20 cellular contexts compared by ENCODE assay signal in genomic region chr1:166141969-166142368, GRCh38. TPM values are rescaled to one million over a fixed set of nuclear protein-coding genes. Genes with fewer than 3 reads are reported as not detected.
DNase-seq lines count a peak whose midpoint lies in the region; ATAC-seq, FAIRE-seq and TF ChIP-seq lines count a peak whose summit lies in the region.
"Had no signal": no experiment of that assay in that cellular context is flagged by ENCODE, and none has a peak within 500 bp of the region (broad histone marks: within the 10 kb centered on the region; RNA-seq: fewer than 3 reads in every experiment).

No MANE protein-coding gene starts in this region.

- H3K4me1 ChIP-seq in OCI-LY3 (ENCODE audit: low read length) (no peaks in the 10 kb centered on the region), K562 (replicated peaks in 1 of 2; ENCODE audit: control insufficient read depth in 2 of 2, insufficient read depth in 2 of 2, low read length in 2 of 2) (no peaks in the 10 kb centered on the region)
- H3K4me1 ChIP-seq: HAP-1 had no signal

- H3K27me3 ChIP-seq in OCI-LY3 (ENCODE audit: low read depth, low read length) (no peaks in the 10 kb centered on the region), K562 (ENCODE audit: control insufficient read depth in 2 of 2, insufficient read depth in 2 of 2, low read length in 2 of 2) (no peaks in the 10 kb centered on the region; a peak in 1 of 5 replicates)

- TF ChIP-seq CTCF in GM12864 (IDR thresholded peaks at IDR 0.05; ENCODE audit: low read depth, low read length, missing control alignments), result peak; percentile 11
- peak; percentile 17 for TF ChIP-seq CTCF in GM13977 (IDR thresholded peaks at IDR 0.05; ENCODE audit: extremely low read depth, insufficient read depth, missing control alignments)
- peak; percentile 10; the same call in 1 of the 2 replicates for TF ChIP-seq CTCF in OCI-LY3 (IDR thresholded peaks at IDR 0.05; ENCODE audit: low read depth, low read length)
- 0 out of 6 replicates have a peak, but pooled peaks of 1 of the 3 experiments have one; percentile 22 for TF ChIP-seq CTCF in K562 (IDR thresholded peaks at IDR 0.05 in 2 of 3, conservative IDR thresholded peaks at IDR 0.05 in 1 of 3; ENCODE audit: insufficient read depth in 2 of 3, low read depth in 1 of 3, low read length in 3 of 3)
- TF ChIP-seq CTCF in RWPE1 (conservative IDR thresholded peaks at IDR 0.05; ENCODE audit: low read depth), result no peak

- peaks cover 98% of the 10 kb centered on the region for H3K79me2 ChIP-seq in OCI-LY3 (ENCODE audit: low read length)
- no peaks in the 10 kb centered on the region for H3K79me2 ChIP-seq in K562 (ENCODE audit: control insufficient read depth, insufficient read depth, low read length)

- H3K36me3 ChIP-seq in OCI-LY3 (replicated peaks; ENCODE audit: low read depth, low read length) (peaks cover 76% of the 10 kb centered on the region), K562 (ENCODE audit: control insufficient read depth, insufficient read depth, low read length) (no peaks in the 10 kb centered on the region)
- H3K36me3 ChIP-seq: HAP-1 had no signal

- H3K9me1 ChIP-seq in K562 (ENCODE audit: control insufficient read depth, insufficient read depth, low read length), result no peaks in the 10 kb centered on the region

- in situ Hi-C loops in GM13977 (cut with MboI; ENCODE audit: low pct_unique_long_range_greater_than_20kb, low sequenced_read_pairs, unreplicated experiment), result no loop called here
- in situ Hi-C loops in K562 (cut with MboI), result no loop called here

- no TSS peak for BruUV-seq in K562 (replicated peaks; lab: Mats Ljungman, UMichigan)

- H4K20me1 ChIP-seq in OCI-LY3 (ENCODE audit: insufficient read depth, low read length) (peaks cover 81% of the 10 kb centered on the region), K562 (replicated peaks; ENCODE audit: control insufficient read depth, insufficient read depth, low read length) (no peaks in the 10 kb centered on the region)

- H3K4me2 ChIP-seq in OCI-LY3 (ENCODE audit: low read length) (no peak overlapping the region), K562 (ENCODE audit: insufficient read depth, low read length) (no peak overlapping the region)

- H2AFZ ChIP-seq in OCI-LY3 (ENCODE audit: low read depth, low read length) (no peak overlapping the region), K562 (ENCODE audit: low read depth, low read length) (no peak overlapping the region)

- FAIRE-seq in K562 (lab: Jason Lieb, UNC), result peak; percentile 62
- FAIRE-seq: A204.1 had no signal

- DNase-seq in GM12864 (ENCODE audit: low read depth) (no peak), GM13977 (ENCODE audit: low spot score) (no peak), K562 (ENCODE audit: extremely low read depth in 1 of 4, low spot score in 3 of 4) (peak in 1 of 4 experiments; percentile 9), RWPE1 (ENCODE audit: low spot score) (no peak), NCI-H524 treated with DMSO at 0.1 percent for 48 hours (lab: John Stamatoyannopoulos, UW) (no peak), T-helper 1 cell (no peak)
- DNase-seq: C1 segment of cervical spinal cord; Calu3; CD4-positive, alpha-beta T cell; DMS 273 treated with DMSO at 0.1 percent for 48 hours; DMS79; GOT3; HFFc6; IMR-90; KG1 had no signal

- H3K27ac ChIP-seq in OCI-LY3 (ENCODE audit: low read length) (no peak overlapping the region), K562 (ENCODE audit: extremely low read depth, low read depth, low read length) (no peak overlapping the region), RWPE1 (no peak overlapping the region)

- ATAC-seq in K562, result peak; percentile 72

- POLR2A ChIA-PET in K562 (lab: Yijun Ruan, JAX) (no interaction called here), RWPE1 (lab: Yijun Ruan, JAX; ENCODE audit: low non-redundant PET) (no interaction called here)

- TF ChIP-seq EP300 in K562 (IDR thresholded peaks at IDR 0.05; ENCODE audit: low read length), result no peak

- H3K9me3 ChIP-seq in OCI-LY3 (ENCODE audit: insufficient read depth, low read length) (no peaks in the 10 kb centered on the region), K562 (replicated peaks; ENCODE audit: control insufficient read depth, insufficient read depth, low read depth, low read length) (no peaks in the 10 kb centered on the region)
- H3K9me3 ChIP-seq: HAP-1 had no signal

- H3K4me3 ChIP-seq in GM12864 (ENCODE audit: low read depth, low read length) (no peak overlapping the region), OCI-LY3 (ENCODE audit: low read length) (no peak overlapping the region), K562 (no peak overlapping the region)
- H3K4me3 ChIP-seq: HAP-1 had no signal

- no peak for TF ChIP-seq POLR2A in K562 (conservative IDR thresholded peaks at IDR 0.05)

- no peak for TF ChIP-seq RAD21 in K562 (CRISPR knock-in tag; conservative IDR thresholded peaks at IDR 0.05 in 1 of 2, IDR thresholded peaks at IDR 0.05 in 1 of 2)

- CTCF ChIA-PET in K562 (lab: Yijun Ruan, JAX; ENCODE audit: low intra/inter-chr PET ratio) (no interaction called here), RWPE1 (lab: Yijun Ruan, JAX) (interaction anchor here (0.5 kb wide), 1 partner anchor 793 kb away, joined by 3 read pairs; no protein-coding TSS in a partner anchor)

- intact Hi-C loops in K562 (cut with micrococcal nuclease), result no loop called here

- H3K9ac ChIP-seq in OCI-LY3 (ENCODE audit: low read length) (no peak overlapping the region), K562 (ENCODE audit: insufficient read depth in 1 of 2, low read depth in 2 of 2, low read length in 2 of 2) (no peak overlapping the region)

TF ChIP-seq in K562, 482 proteins besides CTCF, POLR2A, EP300 and RAD21 (continues in another document):
- TF ChIP-seq ETV5 (CRISPR knock-in tag; IDR thresholded peaks at IDR 0.05; ENCODE audit: low read depth), result no peak
- TF ChIP-seq, protein P1, sequence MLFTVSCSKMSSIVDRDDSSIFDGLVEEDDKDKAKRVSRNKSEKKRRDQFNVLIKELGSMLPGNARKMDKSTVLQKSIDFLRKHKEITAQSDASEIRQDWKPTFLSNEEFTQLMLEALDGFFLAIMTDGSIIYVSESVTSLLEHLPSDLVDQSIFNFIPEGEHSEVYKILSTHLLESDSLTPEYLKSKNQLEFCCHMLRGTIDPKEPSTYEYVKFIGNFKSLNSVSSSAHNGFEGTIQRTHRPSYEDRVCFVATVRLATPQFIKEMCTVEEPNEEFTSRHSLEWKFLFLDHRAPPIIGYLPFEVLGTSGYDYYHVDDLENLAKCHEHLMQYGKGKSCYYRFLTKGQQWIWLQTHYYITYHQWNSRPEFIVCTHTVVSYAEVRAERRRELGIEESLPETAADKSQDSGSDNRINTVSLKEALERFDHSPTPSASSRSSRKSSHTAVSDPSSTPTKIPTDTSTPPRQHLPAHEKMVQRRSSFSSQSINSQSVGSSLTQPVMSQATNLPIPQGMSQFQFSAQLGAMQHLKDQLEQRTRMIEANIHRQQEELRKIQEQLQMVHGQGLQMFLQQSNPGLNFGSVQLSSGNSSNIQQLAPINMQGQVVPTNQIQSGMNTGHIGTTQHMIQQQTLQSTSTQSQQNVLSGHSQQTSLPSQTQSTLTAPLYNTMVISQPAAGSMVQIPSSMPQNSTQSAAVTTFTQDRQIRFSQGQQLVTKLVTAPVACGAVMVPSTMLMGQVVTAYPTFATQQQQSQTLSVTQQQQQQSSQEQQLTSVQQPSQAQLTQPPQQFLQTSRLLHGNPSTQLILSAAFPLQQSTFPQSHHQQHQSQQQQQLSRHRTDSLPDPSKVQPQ (CRISPR knock-in tag; IDR thresholded peaks at IDR 0.05; ENCODE audit: borderline replicate concordance), result no peak
- TF ChIP-seq ZNF592 (IDR thresholded peaks at IDR 0.05), result no peak

RNA-seq across cellular contexts. Expression of gene FAM78B, which starts 24.8 kb away (rescaled TPM):
- total RNA-seq in K562 (2011; cell fraction: chromatin; rRNA removed; ENCODE audit: low replicate concordance), result 0.39 and 0.55 TPM in 2 replicates
- total RNA-seq in K562 (2011; cell fraction: nucleolus; rRNA removed), result 0.66 and 0.67 TPM in 2 replicates
- total RNA-seq in K562 (2011; cell fraction: nucleoplasm; rRNA removed), result 0.22 and 0.31 TPM in 2 replicates
- 0.41 and 0.45 TPM in 2 replicates for total RNA-seq in K562 (2014; rRNA removed)
- total RNA-seq in K562 (2014; rRNA removed; fragmentation: Illumina TruSeq; extraction: Trizol), result 0.13 and 0.22 TPM in 2 replicates
- 0.23 and 0.43 TPM in 2 replicates for total RNA-seq in K562 (2015; rRNA removed; fragmentation: Illumina TruSeq; extraction: Trizol)
- 0.35 and 0.36 TPM in 2 replicates for total RNA-seq in K562 (2021)
- 0.23 and 0.25 TPM in 2 replicates for polyA plus RNA-seq in K562 (2011; rRNA removed)
- 0.10 and 0.48 TPM in 2 replicates for polyA plus RNA-seq in K562 (2011; cell fraction: cytosol; rRNA removed)
- 0.29 and 0.31 TPM in 2 replicates for polyA plus RNA-seq in K562 (2011; cell fraction: nucleus; rRNA removed)
- 0.15 and 0.35 TPM in 2 replicates for polyA plus RNA-seq in K562 (2012)
- 0.17 and 0.25 TPM in 2 replicates for polyA plus RNA-seq in K562 (2014; fragmentation: Illumina TruSeq; extraction: Trizol)
- polyA plus RNA-seq in K562 (2014; fragmentation: Nextera tagmentation; extraction: Ambion mirVana), result under 1 TPM in 1 of 2 experiments, not detected in 1; 0.04 TPM
- 0.33 and 0.86 TPM in 2 replicates for polyA plus RNA-seq in K562 (2014; rRNA removed)
- polyA minus RNA-seq in K562 (2011; rRNA and poly(A)+ RNA removed), result 0.33 and 0.35 TPM in 2 replicates
- not detected in 2 replicates for polyA minus RNA-seq in K562 (2011; cell fraction: cytosol; rRNA and poly(A)+ RNA removed)
- 0.67 TPM in 2 replicates for polyA minus RNA-seq in K562 (2011; cell fraction: nucleus; rRNA and poly(A)+ RNA removed)
- total RNA-seq: G401, HT-29 had no signal
